In genomic region chr11:87356428-87356827, GRCh38 we compare ENCODE assay signal across 18 cellular contexts.
DNase-seq lines count a peak whose midpoint lies in the region; ATAC-seq and TF ChIP-seq lines count a peak whose summit lies in the region.
"Had no signal": no experiment of that assay in that cellular context is flagged by ENCODE, and none has a peak within 500 bp of the region (broad histone marks: within the 10 kb centered on the region; RNA-seq: fewer than 3 reads in every experiment).

No MANE protein-coding gene starts in this region.

- H3K36me3 ChIP-seq in OCI-LY7 (ENCODE audit: insufficient read depth, low read length) (no peaks in the 10 kb centered on the region), transverse colon (no peaks in the 10 kb centered on the region)
- H3K36me3 ChIP-seq: HAP-1 had no signal

- intact Hi-C loops in OCI-LY7 (cut with micrococcal nuclease; ENCODE audit: unreplicated experiment), result loop anchor here (5.0 kb wide), 1 partner anchor 981 kb away; the partner anchor contains the start of gene CTSC
- intact Hi-C loops in transverse colon (cut with DNase I; ENCODE audit: low total_unique reads), result no loop called here

- H3K4me3 ChIP-seq in OCI-LY7 (ENCODE audit: low read depth, low read length, poor library complexity, severe bottlenecking) (no peak overlapping the region), transverse colon (no peak overlapping the region)
- H3K4me3 ChIP-seq: HAP-1 had no signal

- CTCF ChIA-PET in OCI-LY7 (lab: Charles Lee; ENCODE audit: unreplicated experiment), result interaction anchor here (0.8 to 2.4 kb wide), 3 partner anchors 65 to 421 kb away, joined by 3 to 12 read pairs (median 4); no protein-coding TSS in a partner anchor

- H3K79me2 ChIP-seq in OCI-LY7 (ENCODE audit: insufficient read depth, low read depth, low read length), result peaks cover 16% of the 10 kb centered on the region; the same call in 1 of the 2 replicates

- peak overlapping the region; percentile 78 for H3K4me2 ChIP-seq in OCI-LY7 (ENCODE audit: low read length)

- no peaks in the 10 kb centered on the region for H4K20me1 ChIP-seq in OCI-LY7 (ENCODE audit: insufficient read depth, low read length)

- H3K4me1 ChIP-seq in OCI-LY7 (ENCODE audit: insufficient read depth, low read length, poor library complexity, severe bottlenecking) (peaks cover 100% of the 10 kb centered on the region), transverse colon (peaks cover 0 to 17% (median 2%) of the 10 kb centered on the region in 4 donors)
- H3K4me1 ChIP-seq: HAP-1 had no signal

- TF ChIP-seq POLR2A in transverse colon (IDR thresholded peaks at IDR 0.05), result no peak

- TF ChIP-seq CTCF in OCI-LY7 (conservative IDR thresholded peaks at IDR 0.05; ENCODE audit: low read length) (no peak), transverse colon (IDR thresholded peaks at IDR 0.05) (no peak)

- POLR2A ChIA-PET in OCI-LY7 (lab: Charles Lee), result interaction anchor here (1.0 to 2.1 kb wide), 7 partner anchors 29 to 98 kb away, joined by 3 to 8 read pairs (median 4); no protein-coding TSS in a partner anchor

- no peak for ATAC-seq in GM19397 (IDR thresholded peaks at IDR 0.05; ENCODE audit: unreplicated experiment)
- ATAC-seq: Panc1, Right ventricle myocardium inferior had no signal

- no peaks in the 10 kb centered on the region for H3K27me3 ChIP-seq in transverse colon

- TF ChIP-seq EP300 in transverse colon (IDR thresholded peaks at IDR 0.05; ENCODE audit: low read depth), result no peak

- H2AFZ ChIP-seq in OCI-LY7 (ENCODE audit: low read length), result peak overlapping the region; percentile 76

- DNase-seq in NCI-H748 (lab: John Stamatoyannopoulos, UW; ENCODE audit: unreplicated experiment) (peak; percentile 4), NCI-H748 treated with DMSO at 0.1 percent for 48 hours (lab: John Stamatoyannopoulos, UW) (no peak), NCI-H2081 (lab: John Stamatoyannopoulos, UW) (peak; percentile 72 to 91), OCI-LY7 (ENCODE audit: low spot score) (peak; percentile 40), transverse colon (peak; percentile 28), ureter (ENCODE audit: low spot score) (no peak)
- DNase-seq: ACHN, AML-193, Caco-2, DMS79, Kasumi-1, NCI-H1436, NCI-H82 had no signal

- H3K9me2 ChIP-seq in OCI-LY7 (ENCODE audit: insufficient read depth, low read length), result no peaks in the 10 kb centered on the region

- WGBS in transverse colon (ENCODE audit: low coverage in 1 of 2), 2 donors, result 46% methylated on average over 4 of the region's 4 CpGs; no CpG with 5 or more reads in 1 of the 2 donors

- H3K9me3 ChIP-seq in OCI-LY7 (ENCODE audit: low read length) (no peaks in the 10 kb centered on the region), transverse colon (no peaks in the 10 kb centered on the region)
- H3K9me3 ChIP-seq: Caco-2, HAP-1 had no signal

- BruUV-seq in OCI-LY7 (replicated peaks; lab: Mats Ljungman, UMichigan), result no TSS peak

- in situ Hi-C loops in transverse colon (cut with MboI; ENCODE audit: low pct_ligation_motif_present in 1 of 4, low pct_unique_long_range_greater_than_20kb in 1 of 4, low sequenced_read_pairs in 3 of 4), result loop anchor here in 2 of 4 donors (10.0 to 25.0 kb wide), 2 partner anchors 68 to 1206 kb away; no protein-coding TSS in a partner anchor

- H3K27ac ChIP-seq in OCI-LY7 (ENCODE audit: low read depth, low read length, poor library complexity, severe bottlenecking) (peak overlapping the region; percentile 92), transverse colon (peak overlapping the region in 1 of 4 donors; percentile 41)
- H3K27ac ChIP-seq: HL-60 had no signal

Comparison
In these comparisons a context has a peak if more than half of its experiments do, and no peak if none do; other contexts are left out.
1. DNase-seq: peak in NCI-H748 (single experiment), NCI-H2081 (2 of 2), OCI-LY7 (single experiment) and transverse colon (single experiment); none in NCI-H748 treated with DMSO at 0.1 percent for 48 hours (single experiment) and ureter (single experiment).